Comparison of ENCODE assay signal across 1 cellular context in the genomic region with DNA sequence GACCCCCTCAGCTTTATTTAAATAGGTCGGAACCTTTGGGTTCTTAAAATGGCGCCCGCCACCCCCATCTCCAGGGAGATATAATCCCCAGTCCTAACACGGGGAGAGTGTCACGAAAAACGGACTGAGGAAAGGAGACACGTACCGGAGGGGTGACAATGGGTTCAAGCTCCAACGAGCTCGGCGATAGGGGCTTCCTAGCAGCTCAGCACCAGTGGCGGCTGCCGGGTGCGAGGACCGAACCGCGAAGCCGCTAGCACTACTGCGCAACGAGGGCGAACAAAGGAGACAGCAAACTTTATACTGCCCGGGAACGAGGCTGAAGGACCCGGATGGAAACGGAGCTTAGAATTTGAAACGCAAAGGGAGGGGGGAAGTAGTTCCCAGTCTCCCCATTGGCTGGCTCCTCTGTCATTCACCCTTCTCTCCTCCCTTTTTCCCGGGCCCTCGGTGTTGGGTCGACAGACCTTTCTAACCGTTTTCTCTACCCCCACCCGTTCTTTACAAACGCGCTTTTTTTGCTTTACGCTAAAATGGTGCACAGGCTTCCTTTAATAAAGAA.
TF ChIP-seq lines count a peak whose summit lies in the region.

A gene (minus strand): TSS at position 274 of the 562 bp plus-strand sequence. CDS start 1,298 bp downstream, outside the sequence.

TF ChIP-seq in K562, 482 proteins besides CTCF, POLR2A, EP300 and RAD21 (continued from another document):
- TF ChIP-seq CBX8 (IDR thresholded peaks at IDR 0.05; ENCODE audit: borderline replicate concordance, extremely low read depth, low read depth, low read length, poor library complexity, severe bottlenecking), result no peak
- TF ChIP-seq TAF1 (IDR thresholded peaks at IDR 0.05; ENCODE audit: control insufficient read depth, extremely low read depth, insufficient read depth, low read length, severe bottlenecking), result peak; percentile 96
- TF ChIP-seq DMBX1 (CRISPR knock-in tag; IDR thresholded peaks at IDR 0.05; ENCODE audit: borderline replicate concordance), result no peak
- TF ChIP-seq CCNT2 (IDR thresholded peaks at IDR 0.05; ENCODE audit: borderline replicate concordance, extremely low read depth, insufficient read length, low read depth, low read length), result no peak
- no peak for TF ChIP-seq RAD51 (IDR thresholded peaks at IDR 0.05; ENCODE audit: borderline replicate concordance, low read depth)
- no peak for TF ChIP-seq KAT8 (IDR thresholded peaks at IDR 0.05; ENCODE audit: low read depth)
- no peak for TF ChIP-seq ZNF696 (CRISPR knock-in tag; conservative IDR thresholded peaks at IDR 0.05)
- TF ChIP-seq, protein P1, sequence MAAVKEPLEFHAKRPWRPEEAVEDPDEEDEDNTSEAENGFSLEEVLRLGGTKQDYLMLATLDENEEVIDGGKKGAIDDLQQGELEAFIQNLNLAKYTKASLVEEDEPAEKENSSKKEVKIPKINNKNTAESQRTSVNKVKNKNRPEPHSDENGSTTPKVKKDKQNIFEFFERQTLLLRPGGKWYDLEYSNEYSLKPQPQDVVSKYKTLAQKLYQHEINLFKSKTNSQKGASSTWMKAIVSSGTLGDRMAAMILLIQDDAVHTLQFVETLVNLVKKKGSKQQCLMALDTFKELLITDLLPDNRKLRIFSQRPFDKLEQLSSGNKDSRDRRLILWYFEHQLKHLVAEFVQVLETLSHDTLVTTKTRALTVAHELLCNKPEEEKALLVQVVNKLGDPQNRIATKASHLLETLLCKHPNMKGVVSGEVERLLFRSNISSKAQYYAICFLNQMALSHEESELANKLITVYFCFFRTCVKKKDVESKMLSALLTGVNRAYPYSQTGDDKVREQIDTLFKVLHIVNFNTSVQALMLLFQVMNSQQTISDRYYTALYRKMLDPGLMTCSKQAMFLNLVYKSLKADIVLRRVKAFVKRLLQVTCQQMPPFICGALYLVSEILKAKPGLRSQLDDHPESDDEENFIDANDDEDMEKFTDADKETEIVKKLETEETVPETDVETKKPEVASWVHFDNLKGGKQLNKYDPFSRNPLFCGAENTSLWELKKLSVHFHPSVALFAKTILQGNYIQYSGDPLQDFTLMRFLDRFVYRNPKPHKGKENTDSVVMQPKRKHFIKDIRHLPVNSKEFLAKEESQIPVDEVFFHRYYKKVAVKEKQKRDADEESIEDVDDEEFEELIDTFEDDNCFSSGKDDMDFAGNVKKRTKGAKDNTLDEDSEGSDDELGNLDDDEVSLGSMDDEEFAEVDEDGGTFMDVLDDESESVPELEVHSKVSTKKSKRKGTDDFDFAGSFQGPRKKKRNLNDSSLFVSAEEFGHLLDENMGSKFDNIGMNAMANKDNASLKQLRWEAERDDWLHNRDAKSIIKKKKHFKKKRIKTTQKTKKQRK (IDR thresholded peaks at IDR 0.05; ENCODE audit: borderline replicate concordance, low read depth, low read length), result 0 out of 2 replicates have a peak, but pooled peaks have one; percentile 17
- no peak for TF ChIP-seq ZNF212 (CRISPR knock-in tag; IDR thresholded peaks at IDR 0.05)
- TF ChIP-seq MAFG (tag; conservative IDR thresholded peaks at IDR 0.05), result no peak
- TF ChIP-seq TEAD4 (IDR thresholded peaks at IDR 0.05; ENCODE audit: low read length), result peak; percentile 49; the same call in 1 of the 2 replicates
- no peak for TF ChIP-seq TEAD4 (CRISPR knock-in tag; IDR thresholded peaks at IDR 0.05; ENCODE audit: borderline replicate concordance)
- TF ChIP-seq KDM1A (IDR thresholded peaks at IDR 0.05), result no peak
- TF ChIP-seq, protein P2, sequence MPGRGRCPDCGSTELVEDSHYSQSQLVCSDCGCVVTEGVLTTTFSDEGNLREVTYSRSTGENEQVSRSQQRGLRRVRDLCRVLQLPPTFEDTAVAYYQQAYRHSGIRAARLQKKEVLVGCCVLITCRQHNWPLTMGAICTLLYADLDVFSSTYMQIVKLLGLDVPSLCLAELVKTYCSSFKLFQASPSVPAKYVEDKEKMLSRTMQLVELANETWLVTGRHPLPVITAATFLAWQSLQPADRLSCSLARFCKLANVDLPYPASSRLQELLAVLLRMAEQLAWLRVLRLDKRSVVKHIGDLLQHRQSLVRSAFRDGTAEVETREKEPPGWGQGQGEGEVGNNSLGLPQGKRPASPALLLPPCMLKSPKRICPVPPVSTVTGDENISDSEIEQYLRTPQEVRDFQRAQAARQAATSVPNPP (IDR thresholded peaks at IDR 0.05; ENCODE audit: borderline replicate concordance, insufficient read depth, insufficient read length), result no peak
- TF ChIP-seq, protein P3, sequence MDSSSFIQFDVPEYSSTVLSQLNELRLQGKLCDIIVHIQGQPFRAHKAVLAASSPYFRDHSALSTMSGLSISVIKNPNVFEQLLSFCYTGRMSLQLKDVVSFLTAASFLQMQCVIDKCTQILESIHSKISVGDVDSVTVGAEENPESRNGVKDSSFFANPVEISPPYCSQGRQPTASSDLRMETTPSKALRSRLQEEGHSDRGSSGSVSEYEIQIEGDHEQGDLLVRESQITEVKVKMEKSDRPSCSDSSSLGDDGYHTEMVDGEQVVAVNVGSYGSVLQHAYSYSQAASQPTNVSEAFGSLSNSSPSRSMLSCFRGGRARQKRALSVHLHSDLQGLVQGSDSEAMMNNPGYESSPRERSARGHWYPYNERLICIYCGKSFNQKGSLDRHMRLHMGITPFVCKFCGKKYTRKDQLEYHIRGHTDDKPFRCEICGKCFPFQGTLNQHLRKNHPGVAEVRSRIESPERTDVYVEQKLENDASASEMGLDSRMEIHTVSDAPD (CRISPR knock-in tag; IDR thresholded peaks at IDR 0.05), result no peak
- no peak for TF ChIP-seq PRMT5 (CRISPR knock-in tag; IDR thresholded peaks at IDR 0.05)
- no peak for TF ChIP-seq MECOM (CRISPR knock-in tag; IDR thresholded peaks at IDR 0.05)
- TF ChIP-seq CREM (IDR thresholded peaks at IDR 0.05; ENCODE audit: low read depth), result peak; percentile 76
- TF ChIP-seq, protein P4, sequence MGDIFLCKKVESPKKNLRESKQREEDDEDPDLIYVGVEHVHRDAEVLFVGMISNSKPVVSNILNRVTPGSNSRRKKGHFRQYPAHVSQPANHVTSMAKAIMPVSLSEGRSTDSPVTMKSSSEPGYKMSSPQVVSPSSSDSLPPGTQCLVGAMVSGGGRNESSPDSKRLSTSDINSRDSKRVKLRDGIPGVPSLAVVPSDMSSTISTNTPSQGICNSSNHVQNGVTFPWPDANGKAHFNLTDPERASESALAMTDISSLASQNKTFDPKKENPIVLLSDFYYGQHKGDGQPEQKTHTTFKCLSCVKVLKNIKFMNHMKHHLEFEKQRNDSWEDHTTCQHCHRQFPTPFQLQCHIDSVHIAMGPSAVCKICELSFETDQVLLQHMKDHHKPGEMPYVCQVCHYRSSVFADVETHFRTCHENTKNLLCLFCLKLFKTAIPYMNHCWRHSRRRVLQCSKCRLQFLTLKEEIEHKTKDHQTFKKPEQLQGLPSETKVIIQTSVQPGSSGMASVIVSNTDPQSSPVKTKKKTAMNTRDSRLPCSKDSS (IDR thresholded peaks at IDR 0.05; ENCODE audit: low read depth, partially characterized antibody), result no peak
- no peak for TF ChIP-seq BDP1 (IDR thresholded peaks at IDR 0.05; ENCODE audit: insufficient read depth, insufficient read length)
- no peak for TF ChIP-seq GATAD2A (IDR thresholded peaks at IDR 0.05)
- no peak for TF ChIP-seq CTBP1 (IDR thresholded peaks at IDR 0.05; ENCODE audit: borderline replicate concordance)
- no peak for TF ChIP-seq MTF1 (CRISPR knock-in tag; IDR thresholded peaks at IDR 0.05; ENCODE audit: borderline replicate concordance)
- TF ChIP-seq ELF4 (CRISPR knock-in tag; IDR thresholded peaks at IDR 0.05), result no peak
- TF ChIP-seq ZNF140 (CRISPR knock-in tag; IDR thresholded peaks at IDR 0.05), result no peak
- TF ChIP-seq MXI1 (IDR thresholded peaks at IDR 0.05; ENCODE audit: low read depth, low read length), result no peak
- TF ChIP-seq, protein P5, sequence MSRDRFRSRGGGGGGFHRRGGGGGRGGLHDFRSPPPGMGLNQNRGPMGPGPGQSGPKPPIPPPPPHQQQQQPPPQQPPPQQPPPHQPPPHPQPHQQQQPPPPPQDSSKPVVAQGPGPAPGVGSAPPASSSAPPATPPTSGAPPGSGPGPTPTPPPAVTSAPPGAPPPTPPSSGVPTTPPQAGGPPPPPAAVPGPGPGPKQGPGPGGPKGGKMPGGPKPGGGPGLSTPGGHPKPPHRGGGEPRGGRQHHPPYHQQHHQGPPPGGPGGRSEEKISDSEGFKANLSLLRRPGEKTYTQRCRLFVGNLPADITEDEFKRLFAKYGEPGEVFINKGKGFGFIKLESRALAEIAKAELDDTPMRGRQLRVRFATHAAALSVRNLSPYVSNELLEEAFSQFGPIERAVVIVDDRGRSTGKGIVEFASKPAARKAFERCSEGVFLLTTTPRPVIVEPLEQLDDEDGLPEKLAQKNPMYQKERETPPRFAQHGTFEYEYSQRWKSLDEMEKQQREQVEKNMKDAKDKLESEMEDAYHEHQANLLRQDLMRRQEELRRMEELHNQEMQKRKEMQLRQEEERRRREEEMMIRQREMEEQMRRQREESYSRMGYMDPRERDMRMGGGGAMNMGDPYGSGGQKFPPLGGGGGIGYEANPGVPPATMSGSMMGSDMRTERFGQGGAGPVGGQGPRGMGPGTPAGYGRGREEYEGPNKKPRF (IDR thresholded peaks at IDR 0.05; ENCODE audit: low read depth, low read length), result no peak
